In the genomic region with DNA sequence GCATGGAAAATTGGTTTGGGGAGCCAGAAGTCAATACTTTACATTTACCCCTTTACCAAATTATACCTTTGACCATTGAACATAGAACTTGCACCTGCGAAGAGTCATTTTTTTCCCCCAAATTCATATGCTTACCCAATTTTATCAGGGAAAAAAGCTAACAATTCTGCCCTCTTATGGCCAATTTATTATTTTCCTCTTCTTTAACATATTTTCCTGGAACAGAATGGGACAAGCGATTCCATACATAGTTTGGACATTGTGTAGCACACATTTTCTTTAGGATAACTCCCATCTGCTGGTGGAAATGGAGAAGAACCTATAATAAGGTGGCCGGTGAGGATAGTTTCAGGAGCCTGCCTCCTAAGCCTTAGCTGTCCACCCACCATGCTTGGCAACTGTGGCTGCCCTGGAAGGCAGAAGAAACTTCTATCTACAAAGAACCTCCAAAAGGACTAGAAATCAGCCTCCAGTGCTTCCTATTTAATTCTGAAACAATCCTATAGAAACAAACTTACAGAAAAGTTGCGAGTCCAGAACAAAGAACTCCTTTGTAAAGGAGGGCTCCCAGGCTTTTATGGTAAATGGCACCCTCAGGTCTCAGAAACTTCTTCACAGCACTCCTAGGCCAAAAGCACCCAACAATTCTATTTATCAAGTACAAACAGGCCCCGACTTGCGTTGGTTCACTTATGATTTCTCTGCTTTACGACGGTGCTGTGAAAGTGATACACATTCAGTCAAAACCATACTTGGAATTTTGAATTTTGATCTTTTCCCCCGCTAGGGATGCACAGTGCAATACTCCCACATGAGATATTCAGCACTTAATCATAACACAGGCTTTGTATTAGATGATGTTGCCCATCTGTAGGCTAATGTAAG, we compare ENCODE assay signal across 12 cellular contexts.
A peak's percentile ranks its signal among the peaks of the same experiment; 100 is the strongest.
DNase-seq lines count a peak whose midpoint lies in the region; FAIRE-seq and TF ChIP-seq lines count a peak whose summit lies in the region.
"Had no signal": no experiment of that assay in that cellular context is flagged by ENCODE, and none has a peak within 500 bp of the region (broad histone marks: within the 10 kb centered on the region; RNA-seq: fewer than 3 reads in every experiment).

No MANE protein-coding gene starts in this region.

- H3K4me2 ChIP-seq in endothelial cell of umbilical vein (ENCODE audit: insufficient read depth, low read length): no peak overlapping the region

- intact Hi-C loops in endothelial cell of umbilical vein (cut with micrococcal nuclease): loop anchor here (10.0 kb wide), 1 partner anchor 1666 kb away; no protein-coding TSS in a partner anchor

- no peaks in the 10 kb centered on the region for H3K9me1 ChIP-seq in endothelial cell of umbilical vein (replicated peaks; ENCODE audit: control insufficient read depth, extremely low read depth, insufficient read depth, low read length)

- H3K27me3 Mint-ChIP-seq in T-helper 2 cell treated with Interferon-gamma antibody and Interleukin-4, amounts not matched to agents 5 μg/mL and 100 μg/mL, for 36 hours (ENCODE audit: low read depth): peaks cover 4% of the 10 kb centered on the region

- no peaks in the 10 kb centered on the region for H4K20me1 ChIP-seq in endothelial cell of umbilical vein (replicated peaks; ENCODE audit: control insufficient read depth, extremely low read depth, insufficient read depth, low read length)

- H3K4me1 ChIP-seq in endothelial cell of umbilical vein (ENCODE audit: control insufficient read depth, extremely low read depth, insufficient read depth, low read length): peaks cover 6% of the 10 kb centered on the region
- H3K4me1 ChIP-seq: Peyer's patch had no signal

- dilution Hi-C loops in endothelial cell of umbilical vein (cut with MboI; ENCODE audit: extremely low pct_ligation_motif_present, low sequenced_read_pairs): no loop called here

- no peak overlapping the region for H3K4me3 Mint-ChIP-seq in T-helper 2 cell treated with Interferon-gamma antibody and Interleukin-4, amounts not matched to agents 5 μg/mL and 100 μg/mL, for 36 hours
- H3K4me3 Mint-ChIP-seq: activated T-cell treated with anti-CD3 and anti-CD28 coated beads, Interleukin-2, amount 50 U/mL, for 72 hours had no signal

- no peak overlapping the region for H2AFZ ChIP-seq in endothelial cell of umbilical vein (ENCODE audit: low read depth, low read length)

- H3K4me3 ChIP-seq in endothelial cell of umbilical vein (replicated peaks in 1 of 3; ENCODE audit: insufficient read depth in 1 of 3, low read depth in 1 of 3, low read length in 3 of 3) (no peak overlapping the region), retinal pigment epithelial cell (ENCODE audit: low read length) (no peak overlapping the region)
- H3K4me3 ChIP-seq: Peyer's patch, right atrium auricular region had no signal

- H3K79me2 ChIP-seq in endothelial cell of umbilical vein (ENCODE audit: control insufficient read depth, insufficient read depth, low read length): no peaks in the 10 kb centered on the region

- no peaks in the 10 kb centered on the region for H3K9me3 Mint-ChIP-seq in T-helper 2 cell treated with Interferon-gamma antibody and Interleukin-4, amounts not matched to agents 5 μg/mL and 100 μg/mL, for 36 hours
- H3K9me3 Mint-ChIP-seq: activated T-cell treated with anti-CD3 and anti-CD28 coated beads, Interleukin-2, amount 50 U/mL, for 72 hours had no signal

- TF ChIP-seq CTCF in endothelial cell of umbilical vein (IDR thresholded peaks at IDR 0.05; ENCODE audit: extremely low read depth in 1 of 2, insufficient read depth in 1 of 2, low read depth in 1 of 2, low read length in 2 of 2) (no peak), retinal pigment epithelial cell (conservative IDR thresholded peaks at IDR 0.05; ENCODE audit: low read depth, low read length) (peak; percentile 32)

- FAIRE-seq in endothelial cell of umbilical vein (lab: Jason Lieb, UNC) (no peak), H54 (lab: Jason Lieb, UNC) (no peak)

- no peaks in the 10 kb centered on the region for H3K4me1 Mint-ChIP-seq in T-helper 2 cell treated with Interferon-gamma antibody and Interleukin-4, amounts not matched to agents 5 μg/mL and 100 μg/mL, for 36 hours (ENCODE audit: low read depth)

- H3K27ac ChIP-seq in endothelial cell of umbilical vein (ENCODE audit: insufficient read depth, low read depth, low read length): no peak overlapping the region
- H3K27ac ChIP-seq: Peyer's patch, right atrium auricular region had no signal

- H3K36me3 Mint-ChIP-seq in T-helper 2 cell treated with Interferon-gamma antibody and Interleukin-4, amounts not matched to agents 5 μg/mL and 100 μg/mL, for 36 hours (ENCODE audit: low read depth): no peaks in the 10 kb centered on the region

- DNase-seq in NCI-H2171 treated with DMSO at 0.1 percent for 48 hours (lab: John Stamatoyannopoulos, UW) (peak; percentile 22), NCI-H2171 (lab: John Stamatoyannopoulos, UW) (no peak), NCI-H774 (lab: John Stamatoyannopoulos, UW) (peak; percentile 27), endothelial cell of umbilical vein (ENCODE audit: low read depth, low spot score) (peak; percentile 6), retinal pigment epithelial cell (ENCODE audit: low read depth) (no peak), SKM-1 treated with dmso at 0.1 percent for 144 hours (lab: John Stamatoyannopoulos, UW; ENCODE audit: unreplicated experiment) (no peak), H54 (ENCODE audit: insufficient read length, low spot score) (no peak)
- DNase-seq in T-helper 2 cell treated with Interferon-gamma antibody and Interleukin-4, amounts not matched to agents 5 μg/mL and 100 μg/mL, for 36 hours (ENCODE audit: low spot score): no peak
- DNase-seq: activated T-cell treated with anti-CD3 and anti-CD28 coated beads, Interleukin-2, amount 50 U/mL, for 72 hours; C1 segment of cervical spinal cord; Peyer's patch had no signal

- no peaks in the 10 kb centered on the region for H3K36me3 ChIP-seq in endothelial cell of umbilical vein (ENCODE audit: control insufficient read depth in 2 of 2, extremely low read depth in 1 of 2, insufficient read depth in 2 of 2, low read length in 2 of 2)
- H3K36me3 ChIP-seq: Peyer's patch, right atrium auricular region had no signal

- peaks cover 2 to 3% of the 10 kb centered on the region in 2 experiments for H3K27me3 ChIP-seq in endothelial cell of umbilical vein (ENCODE audit: control insufficient read depth in 2 of 2, insufficient read depth in 2 of 2, low read length in 2 of 2)
- H3K27me3 ChIP-seq: Peyer's patch, right atrium auricular region had no signal

- POLR2A ChIA-PET in endothelial cell of umbilical vein (lab: Charles Lee): no interaction called here

- H3K9me3 ChIP-seq in endothelial cell of umbilical vein (replicated peaks; ENCODE audit: control insufficient read depth, insufficient read depth, low read length): no peaks in the 10 kb centered on the region
- H3K9me3 ChIP-seq: Peyer's patch, right atrium auricular region had no signal

- no peak for TF ChIP-seq POLR2A in endothelial cell of umbilical vein (IDR thresholded peaks at IDR 0.05; ENCODE audit: low read depth, low read length)
- TF ChIP-seq POLR2A in H54 (IDR thresholded peaks at IDR 0.05; ENCODE audit: low read depth, low read length): no peak

- CTCF ChIA-PET in endothelial cell of umbilical vein (lab: Charles Lee): interaction anchor here (0.7 to 2.1 kb wide), 19 partner anchors 8 to 698 kb away, joined by 3 to 27 read pairs (median 4); no protein-coding TSS in a partner anchor

- no peak overlapping the region for H3K27ac Mint-ChIP-seq in T-helper 2 cell treated with Interferon-gamma antibody and Interleukin-4, amounts not matched to agents 5 μg/mL and 100 μg/mL, for 36 hours
- H3K27ac Mint-ChIP-seq: activated T-cell treated with anti-CD3 and anti-CD28 coated beads, Interleukin-2, amount 50 U/mL, for 72 hours had no signal

- no peak overlapping the region for H3K9ac ChIP-seq in endothelial cell of umbilical vein (replicated peaks; ENCODE audit: extremely low read depth, insufficient read depth, low read length)

- BruUV-seq in endothelial cell of umbilical vein (replicated peaks; lab: Mats Ljungman, UMichigan): no TSS peak

TF ChIP-seq in endothelial cell of umbilical vein, 7 proteins besides CTCF, POLR2A, EP300 and RAD21:
- no peak for TF ChIP-seq MYC (IDR thresholded peaks at IDR 0.05; ENCODE audit: low read depth, low read length)
- TF ChIP-seq JUN (IDR thresholded peaks at IDR 0.05; ENCODE audit: borderline replicate concordance, insufficient read depth, insufficient read length, low read depth): no peak
- no peak for TF ChIP-seq EZH2 (IDR thresholded peaks at IDR 0.05; ENCODE audit: borderline replicate concordance, low read depth, low read length, severe bottlenecking)
- TF ChIP-seq, protein P1, sequence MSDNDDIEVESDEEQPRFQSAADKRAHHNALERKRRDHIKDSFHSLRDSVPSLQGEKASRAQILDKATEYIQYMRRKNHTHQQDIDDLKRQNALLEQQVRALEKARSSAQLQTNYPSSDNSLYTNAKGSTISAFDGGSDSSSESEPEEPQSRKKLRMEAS (IDR thresholded peaks at IDR 0.05; ENCODE audit: insufficient read depth, insufficient read length): no peak
- TF ChIP-seq FOS (IDR thresholded peaks at IDR 0.05; ENCODE audit: borderline replicate concordance, insufficient read depth, low read length): no peak
- no peak for TF ChIP-seq POLR2AphosphoS5 (IDR thresholded peaks at IDR 0.05; ENCODE audit: insufficient read depth, low read depth, low read length)
- TF ChIP-seq GATA2 (IDR thresholded peaks at IDR 0.05; ENCODE audit: insufficient read depth, insufficient read length, low read depth, low read length): no peak

Comparison
In these comparisons a context has a peak if more than half of its experiments do, and no peak if none do; other contexts are left out.
1. DNase-seq: peak in NCI-H2171 treated with DMSO at 0.1 percent for 48 hours (single experiment), NCI-H774 (single experiment) and endothelial cell of umbilical vein (single experiment); none in NCI-H2171 (single experiment), retinal pigment epithelial cell (single experiment), SKM-1 treated with dmso at 0.1 percent for 144 hours (single experiment), T-helper 2 cell treated with Interferon-gamma antibody and Interleukin-4, amounts not matched to agents 5 μg/mL and 100 μg/mL, for 36 hours (single experiment) and H54 (single experiment).